ENCODE assay signal across 16 cellular contexts in the genomic region with DNA sequence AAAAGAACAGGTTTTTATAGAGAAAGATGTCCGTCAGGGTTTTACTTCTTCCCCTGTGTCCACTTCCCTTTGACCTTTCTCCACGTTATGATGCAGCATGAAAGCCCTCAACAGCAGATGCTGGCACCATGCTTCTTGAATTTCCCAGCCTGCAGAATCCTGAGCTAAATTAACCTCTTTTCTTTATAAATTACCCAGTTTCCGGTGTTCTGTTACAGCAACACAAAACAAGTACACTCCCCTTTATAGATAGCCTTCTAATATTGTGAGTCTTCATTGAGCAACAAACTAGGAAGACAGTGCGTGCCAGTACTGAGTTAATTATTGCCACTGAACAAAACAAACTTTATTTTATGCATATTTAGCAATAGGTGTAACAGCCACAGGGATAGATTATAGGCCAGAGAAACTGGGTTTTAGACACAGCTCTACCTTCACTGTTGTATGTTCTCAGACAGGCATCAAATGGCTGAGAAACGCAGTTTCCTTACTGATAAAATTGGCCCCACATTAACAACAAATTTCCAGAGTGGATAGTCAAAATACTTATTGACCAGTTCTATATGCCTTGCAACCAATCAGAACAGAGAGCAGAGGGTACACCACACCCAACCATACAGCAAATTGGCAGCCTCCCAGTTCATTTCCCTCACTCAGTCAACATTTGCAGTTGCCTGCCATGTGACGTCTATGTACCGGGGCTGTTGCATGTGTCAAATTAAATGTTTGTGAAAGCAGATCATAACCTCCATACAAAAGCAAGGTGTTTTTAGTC. TPM values are rescaled to one million over a fixed set of nuclear protein-coding genes. Genes with fewer than 3 reads are reported as not detected.
DNase-seq lines count a peak whose midpoint lies in the region; ATAC-seq lines count a peak whose summit lies in the region.
"Had no signal": no experiment of that assay in that cellular context is flagged by ENCODE, and none has a peak within 500 bp of the region (broad histone marks: within the 10 kb centered on the region; RNA-seq: fewer than 3 reads in every experiment).

No MANE protein-coding gene starts in this region.

- CTCF ChIA-PET in activated naive CD4-positive, alpha-beta T cell treated with anti-CD3 and anti-CD28 coated beads for 36 hours (lab: Charles Lee): no interaction called here

- H3K27ac Mint-ChIP-seq in activated naive CD4-positive, alpha-beta T cell treated with anti-CD3 and anti-CD28 coated beads for 36 hours: no peak overlapping the region
- H3K27ac Mint-ChIP-seq: activated CD4-positive, alpha-beta T cell treated with anti-CD3 and anti-CD28 coated beads, Interleukin-2, amount 10 ng/mL, durations not matched to agents 24 days and 14 days; mesothelial cell of epicardium had no signal

- H3K4me3 Mint-ChIP-seq in activated naive CD4-positive, alpha-beta T cell treated with anti-CD3 and anti-CD28 coated beads for 36 hours: no peak overlapping the region
- H3K4me3 Mint-ChIP-seq: activated CD4-positive, alpha-beta T cell treated with anti-CD3 and anti-CD28 coated beads, Interleukin-2, amount 10 ng/mL, durations not matched to agents 24 days and 14 days; mesothelial cell of epicardium had no signal

- no peaks in the 10 kb centered on the region for H3K27me3 Mint-ChIP-seq in activated naive CD4-positive, alpha-beta T cell treated with anti-CD3 and anti-CD28 coated beads for 36 hours (ENCODE audit: low read depth)
- H3K27me3 Mint-ChIP-seq: activated CD4-positive, alpha-beta T cell treated with anti-CD3 and anti-CD28 coated beads, Interleukin-2, amount 10 ng/mL, durations not matched to agents 24 days and 14 days had no signal

- ATAC-seq in sciatic nerve: peak; percentile 20
- ATAC-seq: heart right ventricle had no signal

- peak overlapping the region; percentile 31 for H3K27ac ChIP-seq in epithelial cell of prostate
- H3K27ac ChIP-seq: heart right ventricle, SK-N-MC, spleen had no signal

- intact Hi-C loops in activated naive CD4-positive, alpha-beta T cell treated with anti-CD3 and anti-CD28 coated beads for 36 hours (cut with micrococcal nuclease): no loop called here
- intact Hi-C loops in sciatic nerve (cut with DNase I): no loop called here

- no peaks in the 10 kb centered on the region for H3K9me3 Mint-ChIP-seq in activated naive CD4-positive, alpha-beta T cell treated with anti-CD3 and anti-CD28 coated beads for 36 hours
- H3K9me3 Mint-ChIP-seq: mesothelial cell of epicardium had no signal

- peaks cover 8% of the 10 kb centered on the region for H3K4me1 Mint-ChIP-seq in activated naive CD4-positive, alpha-beta T cell treated with anti-CD3 and anti-CD28 coated beads for 36 hours (ENCODE audit: low read depth)

- in situ Hi-C loops in KBM-7 (cut with MboI; ENCODE audit: low pct_unique_long_range_greater_than_20kb, low sequenced_read_pairs): no loop called here
- in situ Hi-C loops in ACHN (cut with HindIII; ENCODE audit: low pct_ligation_motif_present, low pct_unique_long_range_greater_than_20kb, low sequenced_read_pairs): no loop called here

- DNase-seq in activated naive CD4-positive, alpha-beta T cell treated with anti-CD3 and anti-CD28 coated beads for 36 hours: peak; percentile 33
- DNase-seq in activated naive CD4-positive, alpha-beta T cell treated with Interleukin-2 at 50 U/mL for 16 hours: no peak
- DNase-seq in NCI-H748 (lab: John Stamatoyannopoulos, UW; ENCODE audit: unreplicated experiment) (peak; percentile 95), epithelial cell of prostate (ENCODE audit: low read depth, low spot score) (peak; percentile 62), sciatic nerve (ENCODE audit: low spot score) (no peak), middle frontal gyrus (ENCODE audit: extremely low spot score, low spot score) (no peak), KBM-7 (no peak), ACHN (no peak)
- DNase-seq: activated CD4-positive, alpha-beta T cell treated with anti-CD3 and anti-CD28 coated beads, Interleukin-2, amount 10 ng/mL, durations not matched to agents 24 days and 14 days; effector memory CD4-positive, alpha-beta T cell; heart right ventricle; NCI-H1417 treated with DMSO at 0.1 percent for 48 hours; spleen; stimulated activated CD8-positive, alpha-beta memory T cell treated with anti-CD3 and anti-CD28 coated beads, Interleukin-4, amount 100 ng/mL, for 48 hours had no signal

- H3K36me3 Mint-ChIP-seq in activated naive CD4-positive, alpha-beta T cell treated with anti-CD3 and anti-CD28 coated beads for 36 hours (ENCODE audit: low read depth): no peaks in the 10 kb centered on the region
- H3K36me3 Mint-ChIP-seq: mesothelial cell of epicardium had no signal

RNA-seq across cellular contexts. Expression of a gene that starts 14.4 kb away (rescaled TPM):
- total RNA-seq in activated naive CD4-positive, alpha-beta T cell treated with anti-CD3 and anti-CD28 coated beads for 36 hours: 100 to 1,000 TPM; 149 to 162 TPM
- total RNA-seq in sciatic nerve: 182 TPM

Comparison
In these comparisons a context has a peak if more than half of its experiments do, and no peak if none do; other contexts are left out.
1. DNase-seq: peak in activated naive CD4-positive, alpha-beta T cell treated with anti-CD3 and anti-CD28 coated beads for 36 hours (single experiment), NCI-H748 (single experiment) and epithelial cell of prostate (single experiment); none in activated naive CD4-positive, alpha-beta T cell treated with Interleukin-2 at 50 U/mL for 16 hours (single experiment), sciatic nerve (single experiment), middle frontal gyrus (single experiment), KBM-7 (single experiment) and ACHN (single experiment).